Comparison of ENCODE assay signal across 34 cellular contexts in the genomic region with DNA sequence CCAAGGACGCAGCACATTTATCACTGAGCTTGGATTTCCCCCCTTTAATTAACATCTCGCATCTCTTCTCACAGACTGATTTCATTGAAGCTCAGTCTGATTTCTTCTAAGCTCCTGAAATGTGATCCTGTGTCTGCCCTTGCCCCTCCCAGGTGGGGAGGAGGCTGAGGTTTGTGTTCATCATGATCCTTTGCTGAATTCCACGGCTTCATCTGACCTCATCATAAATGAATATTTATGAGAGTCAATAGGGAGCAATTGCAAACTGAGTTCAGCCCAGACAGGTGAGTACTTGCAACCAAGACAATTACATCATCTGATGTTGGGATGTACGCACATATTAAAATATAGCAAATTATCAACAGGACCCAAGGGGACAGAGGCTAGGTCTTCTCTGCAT.
DNase-seq lines count a peak whose midpoint lies in the region; ATAC-seq and TF ChIP-seq lines count a peak whose summit lies in the region.
"Had no signal": no experiment of that assay in that cellular context is flagged by ENCODE, and none has a peak within 500 bp of the region (broad histone marks: within the 10 kb centered on the region; RNA-seq: fewer than 3 reads in every experiment).

No MANE protein-coding gene starts in this region.

- no peaks in the 10 kb centered on the region for H3K9me3 ChIP-seq in PC-3 (ENCODE audit: low read length)
- H3K9me3 ChIP-seq: ascending aorta, esophagus muscularis mucosa, prostate gland, thyroid gland, vagina had no signal

- H3K27ac ChIP-seq in 22Rv1 (peak overlapping the region; percentile 10; the same call in 1 of the 2 replicates), PC-3 (ENCODE audit: low read length) (no peak overlapping the region)
- H3K27ac ChIP-seq: ascending aorta, esophagus muscularis mucosa, GM23248, prostate gland, thyroid gland, vagina had no signal

- H3F3A ChIP-seq in PC-3 (ENCODE audit: low read length, unreplicated experiment) = no peaks in the 10 kb centered on the region

- peak; percentile 15; the same call in 1 of the 2 replicates for ATAC-seq in PC-3
- peak; percentile 65 for ATAC-seq in esophagus mucosa
- no peak for ATAC-seq in GM21723 (IDR thresholded peaks at IDR 0.05; ENCODE audit: unreplicated experiment)
- ATAC-seq: activated T-cell treated with anti-CD3 and anti-CD28 coated beads, Interleukin-2, amount 50 U/mL, for 72 hours; naive thymus-derived CD4-positive, alpha-beta T cell; sciatic nerve had no signal

- POLR2A ChIA-PET in PC-3 (lab: Charles Lee; ENCODE audit: unreplicated experiment) = no interaction called here

- CTCF ChIA-PET in PC-3 (lab: Charles Lee) = no interaction called here

- no peak overlapping the region for H3K9ac ChIP-seq in PC-3 (ENCODE audit: low read length)
- H3K9ac ChIP-seq: GM23248 had no signal

- in situ Hi-C loops in Caki2 (cut with HindIII; ENCODE audit: low pct_unique_long_range_greater_than_20kb, low sequenced_read_pairs) = no loop called here

- no peaks in the 10 kb centered on the region for H3K27me3 ChIP-seq in PC-3 (ENCODE audit: low read length)
- H3K27me3 ChIP-seq: ascending aorta, thyroid gland, vagina had no signal

- peak; percentile 35 for DNase-seq in Caki2 (ENCODE audit: low read depth)
- peak; percentile 32 for DNase-seq in PC-3
- DNase-seq in NCI-H2196 treated with DMSO at 0.1 percent for 48 hours (lab: John Stamatoyannopoulos, UW; ENCODE audit: unreplicated experiment) = no peak
- DNase-seq in NCI-H2171 (lab: John Stamatoyannopoulos, UW) = no peak
- no peak for DNase-seq in SIG-M5 treated with dmso at 0.1 percent for 504 hours (lab: John Stamatoyannopoulos, UW; ENCODE audit: unreplicated experiment)
- DNase-seq: activated CD4-positive, alpha-beta memory T cell treated with anti-CD3 and anti-CD28 coated beads for 36 hours; activated CD4-positive, alpha-beta T cell treated with anti-CD3 and anti-CD28 coated beads for 1 hour; activated T-cell treated with anti-CD3 and anti-CD28 coated beads, Interleukin-2, amount 50 U/mL, for 72 hours; central memory CD4-positive, alpha-beta T cell; COR-L47; foreskin fibroblast; GM23248; head of caudate nucleus; HFFc6; KBM-7; kidney; MM.1S; naive thymus-derived CD4-positive, alpha-beta T cell; NCI-H1105 treated with DMSO at 0.1 percent for 48 hours; NCI-H1930; NCI-H446 treated with DMSO at 0.1 percent for 48 hours; NK-92 treated with Interleukin-12 subunit alpha and Interleukin-12 subunit beta, amount 100 ng/mL, for 24 hours; nucleus accumbens; Right ventricle myocardium superior; stimulated activated CD4-positive, alpha-beta T cell treated with anti-CD3 and anti-CD28 coated beads, Interleukin-4, amount 100 ng/mL, for 24 hours; thyroid gland had no signal

- no peak overlapping the region for H3K4me3 ChIP-seq in PC-3 (ENCODE audit: low read length)
- H3K4me3 ChIP-seq: ascending aorta, esophagus muscularis mucosa, GM23248, prostate gland, thyroid gland, vagina had no signal

- H3K4me1 ChIP-seq in PC-3 (ENCODE audit: insufficient read depth, low read length) = no peaks in the 10 kb centered on the region; the same call in 1 of the 2 replicates
- H3K4me1 ChIP-seq: ascending aorta, esophagus muscularis mucosa, thyroid gland, vagina had no signal

- H3K9me2 ChIP-seq in PC-3 (replicated peaks; ENCODE audit: low read length) = no peaks in the 10 kb centered on the region

- no peak overlapping the region for H3K4me2 ChIP-seq in PC-3 (ENCODE audit: low read length)

- H2AFZ ChIP-seq in PC-3 (ENCODE audit: low read length) = no peak overlapping the region
- H2AFZ ChIP-seq: GM23248 had no signal

- no peak for TF ChIP-seq CTCF in 22Rv1 (IDR thresholded peaks at IDR 0.05)
- TF ChIP-seq CTCF in PC-3 (conservative IDR thresholded peaks at IDR 0.05; ENCODE audit: low read depth, low read length) = no peak

- no TSS peak for BruUV-seq in PC-3 (replicated peaks; lab: Mats Ljungman, UMichigan)

- H3K79me2 ChIP-seq in PC-3 (ENCODE audit: low read length) = no peaks in the 10 kb centered on the region

- intact Hi-C loops in PC-3 (cut with micrococcal nuclease) = no loop called here

- no peaks in the 10 kb centered on the region for H3K36me3 ChIP-seq in PC-3 (ENCODE audit: low read depth, low read length)
- H3K36me3 ChIP-seq: ascending aorta, esophagus muscularis mucosa, prostate gland, thyroid gland, vagina had no signal

- no peaks in the 10 kb centered on the region for H4K20me1 ChIP-seq in PC-3 (ENCODE audit: low read length)

Comparison
In these comparisons a context has a peak if more than half of its experiments do, and no peak if none do; other contexts are left out.
1. DNase-seq: peak in Caki2 (single experiment) and PC-3 (single experiment); none in NCI-H2196 treated with DMSO at 0.1 percent for 48 hours (single experiment), NCI-H2171 (single experiment) and SIG-M5 treated with dmso at 0.1 percent for 504 hours (single experiment).